Comparison of ENCODE assay signal across 25 cellular contexts in genomic region chr9:109767814-109768213, GRCh38. TPM values are rescaled to one million over a fixed set of nuclear protein-coding genes. Genes with fewer than 3 reads are reported as not detected.
"Had no signal": no experiment of that assay in that cellular context is flagged by ENCODE, and none has a peak within 500 bp of the region (broad histone marks: within the 10 kb centered on the region; RNA-seq: fewer than 3 reads in every experiment).

No MANE protein-coding gene starts in this region.

- H3K4me1 Mint-ChIP-seq: activated B cell treated with CpG ODN at 0.5 μM for 24 hours; activated T-helper 17 cell treated with anti-CD3 and anti-CD28 coated beads, Interleukin-2, amount 50 U/mL, for 72 hours; naive B cell had no signal

- H3K4me1 ChIP-seq: parathyroid adenoma, tibial nerve had no signal

- H3K27me3 ChIP-seq: brain microvascular endothelial cell, heart left ventricle had no signal

- H3K27ac ChIP-seq: brain microvascular endothelial cell, heart left ventricle, left ventricle myocardium inferior, parathyroid adenoma, psoas muscle, tibial nerve had no signal

- H3K27ac Mint-ChIP-seq: activated B cell treated with CpG ODN at 0.5 μM for 24 hours; activated CD8-positive, alpha-beta T cell treated with anti-CD3 and anti-CD28 coated beads for 36 hours; activated T-helper 17 cell treated with anti-CD3 and anti-CD28 coated beads, Interleukin-2, amount 50 U/mL, for 72 hours; naive B cell had no signal

- H3K9ac ChIP-seq: parathyroid adenoma had no signal

- DNase-seq: activated B cell treated with CpG ODN at 0.5 μM for 24 hours; activated CD4-positive, alpha-beta T cell treated with anti-CD3 and anti-CD28 coated beads, Interleukin-2, amount 50 U/mL, for 1 hour; activated CD8-positive, alpha-beta T cell treated with anti-CD3 and anti-CD28 coated beads for 36 hours; activated gamma-delta T cell treated with Interleukin-2 at 50 U/mL for 16 hours; activated naive CD4-positive, alpha-beta T cell treated with anti-CD3 and anti-CD28 coated beads, Interleukin-2, amount 50 U/mL, for 16 hours; activated T-cell treated with anti-CD3 and anti-CD28 coated beads, Interleukin-2, amount 50 U/mL, for 4 hours; amniotic stem cell; brain microvascular endothelial cell; caudate nucleus; cortex of kidney; heart left ventricle; hypothalamus; left ventricle myocardium inferior; naive B cell; occipital lobe; psoas muscle; stimulated activated CD4-positive, alpha-beta T cell treated with anti-CD3 and anti-CD28 coated beads, Interleukin-2, amount 100 ng/mL, for 24 hours; stimulated activated naive CD4-positive, alpha-beta T cell; T-helper 2 cell had no signal

- H3K9me3 ChIP-seq: heart left ventricle, left ventricle myocardium inferior, psoas muscle, tibial nerve had no signal

- H3K36me3 ChIP-seq: brain microvascular endothelial cell, heart left ventricle, left ventricle myocardium inferior, tibial nerve had no signal

- H2AFZ ChIP-seq: parathyroid adenoma had no signal

- H3K4me3 ChIP-seq: heart left ventricle, left ventricle myocardium inferior, lung, psoas muscle, smooth muscle cell, tibial nerve had no signal

- H3K79me2 ChIP-seq: parathyroid adenoma had no signal

- H3K4me3 Mint-ChIP-seq: activated B cell treated with CpG ODN at 0.5 μM for 24 hours; activated CD8-positive, alpha-beta T cell treated with anti-CD3 and anti-CD28 coated beads for 36 hours; activated T-cell treated with anti-CD3 and anti-CD28 coated beads, Interleukin-2, amount 50 U/mL, for 4 hours; activated T-helper 17 cell treated with anti-CD3 and anti-CD28 coated beads, Interleukin-2, amount 50 U/mL, for 72 hours; naive B cell had no signal

- ATAC-seq: activated CD8-positive, alpha-beta T cell treated with anti-CD3 and anti-CD28 coated beads for 36 hours; activated T-cell treated with anti-CD3 and anti-CD28 coated beads, Interleukin-2, amount 50 U/mL, for 4 hours; activated T-helper 17 cell treated with anti-CD3 and anti-CD28 coated beads, Interleukin-2, amount 50 U/mL, for 72 hours; heart left ventricle; psoas muscle had no signal

- H3K36me3 Mint-ChIP-seq: naive B cell had no signal

- H3K4me2 ChIP-seq: smooth muscle cell had no signal

- H3K9me3 Mint-ChIP-seq: activated B cell treated with CpG ODN at 0.5 μM for 24 hours; activated CD8-positive, alpha-beta T cell treated with anti-CD3 and anti-CD28 coated beads for 36 hours; activated T-cell treated with anti-CD3 and anti-CD28 coated beads, Interleukin-2, amount 50 U/mL, for 4 hours; activated T-helper 17 cell treated with anti-CD3 and anti-CD28 coated beads, Interleukin-2, amount 50 U/mL, for 72 hours; naive B cell had no signal

RNA-seq across cellular contexts. Expression of gene PALM2AKAP2, which starts 12.2 kb away (rescaled TPM):
- total RNA-seq: activated B cell treated with CpG ODN at 0.5 μM for 24 hours; activated CD8-positive, alpha-beta T cell treated with anti-CD3 and anti-CD28 coated beads for 36 hours; endothelial cell of umbilical vein had no signal
